2 cellular contexts compared by ENCODE assay signal in the genomic region with DNA sequence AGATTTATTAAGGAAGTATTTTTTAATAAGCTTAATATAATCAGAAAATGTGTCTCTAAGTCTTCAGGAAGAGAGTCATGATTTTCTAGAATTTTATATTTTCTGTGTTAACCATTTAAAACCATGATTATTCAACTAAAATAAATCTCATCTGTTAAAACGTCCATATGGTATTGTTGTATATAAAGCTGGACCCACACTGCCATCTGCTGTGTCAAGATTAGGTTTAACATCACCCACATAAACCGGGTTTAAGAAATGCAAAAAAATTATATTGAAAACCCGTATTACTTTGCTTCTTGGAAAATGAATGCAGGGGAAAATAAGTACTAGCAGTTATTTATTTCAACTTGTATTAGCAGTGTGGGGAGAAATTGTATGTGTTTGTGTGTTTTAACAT.
TF ChIP-seq lines count a peak whose summit lies in the region.

No MANE protein-coding gene starts in this region.

TF ChIP-seq in IMR-90, 13 proteins besides CTCF, POLR2A, EP300 and RAD21:
- TF ChIP-seq ELK1 (IDR thresholded peaks at IDR 0.05; ENCODE audit: borderline replicate concordance, low read depth, low read length) (no peak), NFE2L2 (IDR thresholded peaks at IDR 0.05; ENCODE audit: low read depth, low read length) (no peak), SMC3 (IDR thresholded peaks at IDR 0.05; ENCODE audit: low read depth, low read length) (no peak), RFX5 (IDR thresholded peaks at IDR 0.05; ENCODE audit: low read depth, low read length) (no peak), FOS (IDR thresholded peaks at IDR 0.05; ENCODE audit: low read depth, low read length) (no peak)
- TF ChIP-seq, protein P1, sequence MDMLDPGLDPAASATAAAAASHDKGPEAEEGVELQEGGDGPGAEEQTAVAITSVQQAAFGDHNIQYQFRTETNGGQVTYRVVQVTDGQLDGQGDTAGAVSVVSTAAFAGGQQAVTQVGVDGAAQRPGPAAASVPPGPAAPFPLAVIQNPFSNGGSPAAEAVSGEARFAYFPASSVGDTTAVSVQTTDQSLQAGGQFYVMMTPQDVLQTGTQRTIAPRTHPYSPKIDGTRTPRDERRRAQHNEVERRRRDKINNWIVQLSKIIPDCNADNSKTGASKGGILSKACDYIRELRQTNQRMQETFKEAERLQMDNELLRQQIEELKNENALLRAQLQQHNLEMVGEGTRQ (IDR thresholded peaks at IDR 0.05; ENCODE audit: low read depth, low read length), result no peak

TF ChIP-seq in GM12891, 5 proteins besides CTCF, POLR2A, EP300 and RAD21:
- TF ChIP-seq POU2F2 (IDR thresholded peaks at IDR 0.05; ENCODE audit: low read depth, low read length) (no peak), SPI1 (IDR thresholded peaks at IDR 0.05; ENCODE audit: low read depth, low read length) (no peak), TAF1 (IDR thresholded peaks at IDR 0.05; ENCODE audit: low read depth, low read length) (no peak), POLR2AphosphoS5 (IDR thresholded peaks at IDR 0.05; ENCODE audit: low read depth, low read length) (no peak), PAX5 (IDR thresholded peaks at IDR 0.05; ENCODE audit: insufficient read depth, low read length, severe bottlenecking) (no peak)
TF ChIP-seq in GM12891: peak in this region for 0.
